11 cellular contexts compared by ENCODE assay signal in genomic region chr12:94770777-94771176, GRCh38.
"Had no signal": no experiment of that assay in that cellular context is flagged by ENCODE, and none has a peak within 500 bp of the region (broad histone marks: within the 10 kb centered on the region; RNA-seq: fewer than 3 reads in every experiment).

No MANE protein-coding gene starts in this region.

- ATAC-seq: stimulated activated effector memory CD8-positive, alpha-beta T cell treated with anti-CD3 and anti-CD28 coated beads, Interleukin-12 subunit alpha, Interleukin-12 subunit beta, amount 100 ng/mL, for 72 hours had no signal

- H3K4me3 ChIP-seq: pancreas, uterus had no signal

- H3K9me3 ChIP-seq: pancreas, uterus had no signal

- H3K4me1 ChIP-seq: uterus had no signal

- H3K27ac ChIP-seq: brain microvascular endothelial cell, pancreas, uterus had no signal

- H3K27me3 ChIP-seq: pancreas, uterus had no signal

- DNase-seq: activated CD4-positive, alpha-beta T cell treated with anti-CD3 and anti-CD28 coated beads, Interleukin-2, amount 50 U/mL, for 1 hour; activated CD8-positive, alpha-beta memory T cell treated with anti-CD3 and anti-CD28 coated beads for 24 hours; activated naive CD8-positive, alpha-beta T cell treated with anti-CD3 and anti-CD28 coated beads, Interleukin-2, amount 10 ng/mL, durations not matched to agents 7 days and 5 days; brain microvascular endothelial cell; effector CD8-positive, alpha-beta T cell; foreskin fibroblast; immature natural killer cell; pancreas; uterus had no signal

- FAIRE-seq: pancreas, TTC549 had no signal

- H3K36me3 ChIP-seq: brain microvascular endothelial cell, pancreas, uterus had no signal
